In genomic region chr15:40952901-40953712, GRCh38 we compare ENCODE assay signal across 8 cellular contexts. TPM values are rescaled to one million over a fixed set of nuclear protein-coding genes. Genes with fewer than 3 reads are reported as not detected.
DNase-seq lines count a peak whose midpoint lies in the region; ATAC-seq and TF ChIP-seq lines count a peak whose summit lies in the region.

CHAC1 (plus strand) TSS chr15:40953471; CDS start chr15:40953584, 113 bp downstream.

- H3K4me3 Mint-ChIP-seq in naive thymus-derived CD4-positive, alpha-beta T cell, result peak within 1 kb of the TSS; percentile 87 to 96 (median 94)
- peak within 1 kb of the TSS; percentile 91 for H3K4me3 Mint-ChIP-seq in stimulated activated memory B cell treated with anti-CD40 and anti-IgM and Interleukin-4, amounts not matched to agents 10 μg/mL and 1 μg/mL and 100 μg/mL, for 72 hours

- CTCF ChIA-PET in Panc1 (lab: Charles Lee), result interaction anchor here (0.6 kb wide), 1 partner anchor 36 kb away, joined by 3 read pairs; no protein-coding TSS in a partner anchor
- CTCF ChIA-PET in naive thymus-derived CD4-positive, alpha-beta T cell (lab: Charles Lee), result interaction anchor here (1.6 to 2.1 kb wide), 2 partner anchors 11 to 59 kb away, joined by 4 to 10 read pairs; partner anchors contain the start of gene VPS18

- intact Hi-C loops in Panc1 (cut with micrococcal nuclease; ENCODE audit: unreplicated experiment), result no loop called here
- intact Hi-C loops in naive thymus-derived CD4-positive, alpha-beta T cell (cut with micrococcal nuclease), result loop anchor here (1.0 to 5.0 kb wide), 15 partner anchors 11 to 821 kb away; partner anchors contain the start of genes CHP1 (in 2 of the 2), DNAJC17 (in 2 of the 2), ZFYVE19 (in 2 of the 2) and EXD1 (in 1 of the 2)

- POLR2A ChIA-PET in Panc1 (lab: Charles Lee), result interaction anchor here (0.6 to 0.7 kb wide), 3 partner anchors 12 to 76 kb away, joined by 3 to 10 read pairs (median 3); no protein-coding TSS in a partner anchor
- POLR2A ChIA-PET in naive thymus-derived CD4-positive, alpha-beta T cell (lab: Charles Lee), result interaction anchor here (1.2 to 3.9 kb wide), 3 partner anchors 11 to 278 kb away, joined by 3 to 34 read pairs (median 3); partner anchors contain the start of gene CHP1

- TF ChIP-seq CTCF in Panc1 (IDR thresholded peaks at IDR 0.05), result no peak

- H3K27me3 Mint-ChIP-seq in naive thymus-derived CD4-positive, alpha-beta T cell, result peaks cover 0 to 4% (median 0%) of the 10 kb centered on the region in 5 donors
- H3K27me3 Mint-ChIP-seq in stimulated activated memory B cell treated with anti-CD40 and anti-IgM and Interleukin-4, amounts not matched to agents 10 μg/mL and 1 μg/mL and 100 μg/mL, for 72 hours, result peaks cover 14% of the 10 kb centered on the region

- peaks cover 2% of the 10 kb centered on the region; the same call in 1 of the 2 replicates for H3K36me3 ChIP-seq in Panc1 (ENCODE audit: control insufficient read depth, insufficient read depth, low read length)
- H3K36me3 ChIP-seq in naive thymus-derived CD4-positive, alpha-beta T cell (ENCODE audit: control insufficient read depth in 2 of 3, insufficient read depth in 3 of 3, low read length in 3 of 3), result no peaks in the 10 kb centered on the region

- H3K4me1 ChIP-seq in Panc1 (ENCODE audit: control insufficient read depth, insufficient read depth, low read length), result peaks cover 10% of the 10 kb centered on the region
- peaks cover 10 to 14% of the 10 kb centered on the region in 2 donors for H3K4me1 ChIP-seq in naive thymus-derived CD4-positive, alpha-beta T cell (ENCODE audit: control insufficient read depth in 2 of 2, insufficient read depth in 2 of 2, low read length in 2 of 2)

- no peaks in the 10 kb centered on the region for H3K9me3 ChIP-seq in Panc1 (ENCODE audit: control insufficient read depth, insufficient read depth, low read depth, low read length)
- H3K9me3 ChIP-seq in naive thymus-derived CD4-positive, alpha-beta T cell (ENCODE audit: control insufficient read depth in 2 of 3, low read length in 3 of 3), result no peaks in the 10 kb centered on the region

- H3K4me3 ChIP-seq in Jurkat, Clone E6-1 (ENCODE audit: low read length), result peak within 1 kb of the TSS; percentile 75
- peak within 1 kb of the TSS; percentile 87 to 98 for H3K4me3 ChIP-seq in Panc1 (ENCODE audit: low read depth in 2 of 2, low read length in 2 of 2)
- peak within 1 kb of the TSS; percentile 68 for H3K4me3 ChIP-seq in naive thymus-derived CD4-positive, alpha-beta T cell (ENCODE audit: low read length)

- peaks cover 7 to 34% (median 19%) of the 10 kb centered on the region in 7 donors for H3K4me1 Mint-ChIP-seq in naive thymus-derived CD4-positive, alpha-beta T cell
- peaks cover 23% of the 10 kb centered on the region for H3K4me1 Mint-ChIP-seq in stimulated activated memory B cell treated with anti-CD40 and anti-IgM and Interleukin-4, amounts not matched to agents 10 μg/mL and 1 μg/mL and 100 μg/mL, for 72 hours

- no peaks in the 10 kb centered on the region for H3K27me3 ChIP-seq in Panc1 (ENCODE audit: control insufficient read depth, insufficient read depth, low read length)
- no peaks in the 10 kb centered on the region for H3K27me3 ChIP-seq in naive thymus-derived CD4-positive, alpha-beta T cell (ENCODE audit: control insufficient read depth in 2 of 2, insufficient read depth in 2 of 2, low read length in 2 of 2)

- DNase-seq in DMS79 (lab: John Stamatoyannopoulos, UW) (peak; percentile 70), Panc1 (ENCODE audit: low read depth, low spot score) (peak; percentile 92), fibroblast of gingiva (ENCODE audit: low read depth) (peak; percentile 96)
- peak; percentile 96 for DNase-seq in Jurkat, Clone E6-1 (ENCODE audit: low read depth, low spot score)
- DNase-seq in activated T-cell treated with anti-CD3 and anti-CD28 coated beads, Interleukin-2, amount 50 U/mL, for 48 hours, result peak; percentile 97 to 98
- DNase-seq in naive thymus-derived CD4-positive, alpha-beta T cell, result peak; percentile 79 to 97 (median 94)

- peak within 1 kb of the TSS; percentile 92 for H3K27ac ChIP-seq in Panc1 (ENCODE audit: low read length)
- peak within 1 kb of the TSS; percentile 74 for H3K27ac ChIP-seq in naive thymus-derived CD4-positive, alpha-beta T cell (ENCODE audit: low read depth, low read length)

- peaks cover 0 to 2% (median 0%) of the 10 kb centered on the region in 11 donors for H3K9me3 Mint-ChIP-seq in naive thymus-derived CD4-positive, alpha-beta T cell
- H3K9me3 Mint-ChIP-seq in stimulated activated memory B cell treated with anti-CD40 and anti-IgM and Interleukin-4, amounts not matched to agents 10 μg/mL and 1 μg/mL and 100 μg/mL, for 72 hours, result no peaks in the 10 kb centered on the region

- BruUV-seq in Panc1 (replicated peaks; lab: Mats Ljungman, UMichigan), result no TSS peak

- H3K27ac Mint-ChIP-seq in naive thymus-derived CD4-positive, alpha-beta T cell, result peak within 1 kb of the TSS in 8 of 9 donors; percentile 76 to 95 (median 88)
- peak within 1 kb of the TSS; percentile 64 for H3K27ac Mint-ChIP-seq in stimulated activated memory B cell treated with anti-CD40 and anti-IgM and Interleukin-4, amounts not matched to agents 10 μg/mL and 1 μg/mL and 100 μg/mL, for 72 hours

- ATAC-seq in GM21717 (IDR thresholded peaks at IDR 0.05; ENCODE audit: unreplicated experiment), result peak; percentile 85
- ATAC-seq in Panc1, result peak; percentile 97
- peak; percentile 98 for ATAC-seq in naive thymus-derived CD4-positive, alpha-beta T cell
- ATAC-seq in stimulated activated memory B cell treated with anti-CD40 and anti-IgM and Interleukin-4, amounts not matched to agents 10 μg/mL and 1 μg/mL and 100 μg/mL, for 72 hours, result peak; percentile 98

- H3K36me3 Mint-ChIP-seq in naive thymus-derived CD4-positive, alpha-beta T cell, result peaks cover 0 to 8% (median 0%) of the 10 kb centered on the region in 5 donors
- no peaks in the 10 kb centered on the region for H3K36me3 Mint-ChIP-seq in stimulated activated memory B cell treated with anti-CD40 and anti-IgM and Interleukin-4, amounts not matched to agents 10 μg/mL and 1 μg/mL and 100 μg/mL, for 72 hours

- in situ Hi-C loops in Panc1 (cut with HindIII; ENCODE audit: low pct_unique_long_range_greater_than_20kb, low sequenced_read_pairs), result no loop called here

RNA-seq across cellular contexts. Expression of gene CHAC1, which starts in this region (rescaled TPM):
- 4.5 TPM for polyA plus RNA-seq in Jurkat, Clone E6-1 (2012; ENCODE audit: insufficient read depth, insufficient read length)
- total RNA-seq in Panc1 (2021; ENCODE audit: unreplicated experiment), result 15.5 TPM
- 55.8 TPM for polyA plus RNA-seq in Panc1 (2012; ENCODE audit: insufficient read length)
- total RNA-seq in naive thymus-derived CD4-positive, alpha-beta T cell, result 1 to 10 TPM in 3 of 5 experiments, under 1 TPM in 2; 0.24 to 5.7 (median 1.1) TPM
- under 1 TPM in 1 of 2 donors, not detected in 1; 0.39 TPM for polyA plus RNA-seq in naive thymus-derived CD4-positive, alpha-beta T cell

Comparison
In these comparisons a context has a peak if more than half of its experiments do, and no peak if none do; other contexts are left out.
1. Peak in every context shown above with its lines: DNase-seq, ATAC-seq, H3K4me3 ChIP-seq and H3K27ac ChIP-seq.